ENCODE assay signal across 7 cellular contexts in the genomic region with DNA sequence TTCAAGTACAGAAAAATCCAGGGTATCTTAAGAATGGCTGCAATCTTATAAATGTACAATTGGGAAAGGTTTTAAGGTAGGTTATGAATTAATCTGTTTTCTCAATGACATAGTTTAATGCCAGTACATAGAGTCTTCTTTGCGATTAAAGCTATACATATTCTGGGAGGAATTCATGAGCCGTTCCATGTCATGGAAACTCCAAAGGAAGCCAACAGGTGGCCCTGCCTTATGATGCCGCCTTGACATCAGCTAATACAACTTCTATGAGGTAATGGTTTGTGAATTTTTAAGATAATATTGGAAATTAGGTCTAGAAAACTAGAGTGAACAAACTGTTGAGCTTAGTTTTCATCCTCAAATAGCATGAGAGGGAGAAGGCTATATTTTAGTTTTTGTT.
"Had no signal": no experiment of that assay in that cellular context is flagged by ENCODE, and none has a peak within 500 bp of the region (broad histone marks: within the 10 kb centered on the region; RNA-seq: fewer than 3 reads in every experiment).

No MANE protein-coding gene starts in this region.

- H2AFZ ChIP-seq: GM23338 had no signal

- ATAC-seq: GM23338, K562 had no signal

- H3K4me3 ChIP-seq: GM23338, K562 had no signal

- DNase-seq: H9, HCEC 1CT, HFFc6, IMR-90, KG1 had no signal

- H3K4me2 ChIP-seq: GM23338 had no signal
